ENCODE assay signal across 8 cellular contexts in the genomic region with DNA sequence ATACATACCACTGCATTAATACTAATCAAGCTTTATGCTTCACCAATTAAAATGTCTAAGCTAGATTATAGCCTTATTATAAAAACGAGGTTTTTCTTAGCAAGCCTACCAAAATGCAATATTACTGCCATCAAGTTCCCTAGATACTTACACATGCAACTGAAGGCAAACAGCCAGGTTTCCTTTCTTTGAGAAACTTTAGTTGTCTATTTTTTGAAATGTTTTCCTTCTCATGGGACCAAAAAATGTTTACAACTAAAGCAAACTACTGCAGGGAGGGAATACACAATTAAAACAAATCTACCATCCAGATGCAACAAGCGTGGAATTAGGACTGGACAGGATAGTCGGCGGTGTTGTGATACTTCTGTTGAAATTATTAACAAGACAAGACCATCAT. TPM values are rescaled to one million over a fixed set of nuclear protein-coding genes. Genes with fewer than 3 reads are reported as not detected.
DNase-seq lines count a peak whose midpoint lies in the region; ATAC-seq, FAIRE-seq and TF ChIP-seq lines count a peak whose summit lies in the region.

No MANE protein-coding gene starts in this region.

- H3K36me3 Mint-ChIP-seq in activated T-cell treated with anti-CD3 and anti-CD28 coated beads, Interleukin-2, amount 50 U/mL, for 24 hours (ENCODE audit: low read depth), result peaks cover 52% of the 10 kb centered on the region
- peaks cover 5% of the 10 kb centered on the region for H3K36me3 Mint-ChIP-seq in astrocyte (ENCODE audit: low read depth, unreplicated experiment)

- H3K4me3 ChIP-seq in astrocyte (ENCODE audit: insufficient read depth, low read depth, low read length) (peak overlapping the region; percentile 84), left lung (peak overlapping the region in 1 of 2 donors; percentile 78), tibial artery (peak overlapping the region; percentile 88 to 89)

- no peaks in the 10 kb centered on the region for H3K27me3 ChIP-seq in astrocyte (ENCODE audit: insufficient read depth, low read length)
- H3K27me3 ChIP-seq in left lung, result no peaks in the 10 kb centered on the region
- no peaks in the 10 kb centered on the region for H3K27me3 ChIP-seq in tibial artery

- peak overlapping the region; percentile 96 for H3K4me2 ChIP-seq in astrocyte (ENCODE audit: low read length)

- H3K9me3 ChIP-seq in astrocyte (ENCODE audit: insufficient read depth, low read depth, low read length) (no peaks in the 10 kb centered on the region), left lung (no peaks in the 10 kb centered on the region), tibial artery (no peaks in the 10 kb centered on the region)

- H3K4me3 Mint-ChIP-seq in activated T-cell treated with anti-CD3 and anti-CD28 coated beads, Interleukin-2, amount 50 U/mL, for 24 hours, result peak overlapping the region; percentile 97
- H3K4me3 Mint-ChIP-seq in astrocyte (ENCODE audit: unreplicated experiment), result peak overlapping the region; percentile 99

- peaks cover 68% of the 10 kb centered on the region for H3K79me2 ChIP-seq in astrocyte (ENCODE audit: insufficient read depth, low read length)

- H3K9me3 Mint-ChIP-seq in activated T-cell treated with anti-CD3 and anti-CD28 coated beads, Interleukin-2, amount 50 U/mL, for 24 hours, result no peaks in the 10 kb centered on the region
- no peaks in the 10 kb centered on the region for H3K9me3 Mint-ChIP-seq in astrocyte (ENCODE audit: unreplicated experiment)

- H2AFZ ChIP-seq in astrocyte (ENCODE audit: low read depth, low read length), result no peak overlapping the region

- ATAC-seq in left lung (no peak), HG03439 (IDR thresholded peaks at IDR 0.05; ENCODE audit: unreplicated experiment) (no peak), GM19328 (IDR thresholded peaks at IDR 0.05; ENCODE audit: unreplicated experiment) (no peak)

- H3K36me3 ChIP-seq in astrocyte (ENCODE audit: insufficient read depth, low read length), result no peaks in the 10 kb centered on the region
- no peaks in the 10 kb centered on the region for H3K36me3 ChIP-seq in left lung
- H3K36me3 ChIP-seq in tibial artery, result no peaks in the 10 kb centered on the region

- intact Hi-C loops in left lung (cut with DNase I) (no loop called here), tibial artery (cut with DNase I; ENCODE audit: low total_unique reads) (no loop called here)

- no peak for FAIRE-seq in astrocyte (lab: Jason Lieb, UNC)

- H3K9ac ChIP-seq in astrocyte (ENCODE audit: low read length), result peak overlapping the region; percentile 100

- DNase-seq in activated T-cell treated with anti-CD3 and anti-CD28 coated beads, Interleukin-2, amount 50 U/mL, for 24 hours, result no peak
- DNase-seq in activated T-cell treated with anti-CD3 and anti-CD28 coated beads for 4 hours (no peak), astrocyte (ENCODE audit: low read depth) (no peak), left lung (no peak), tibial artery (no peak)
- no peak for DNase-seq in stimulated activated CD4-positive, alpha-beta T cell treated with anti-CD3 and anti-CD28 coated beads, Interleukin-15, amount 100 ng/mL, for 24 hours

- H3K27me3 Mint-ChIP-seq in activated T-cell treated with anti-CD3 and anti-CD28 coated beads, Interleukin-2, amount 50 U/mL, for 24 hours, result no peaks in the 10 kb centered on the region
- H3K27me3 Mint-ChIP-seq in astrocyte (ENCODE audit: low read depth, unreplicated experiment), result no peaks in the 10 kb centered on the region

- no peak for TF ChIP-seq CTCF in astrocyte (IDR thresholded peaks at IDR 0.05; ENCODE audit: insufficient read depth, low read depth, low read length)
- TF ChIP-seq CTCF in left lung (IDR thresholded peaks at IDR 0.05), result no peak
- TF ChIP-seq CTCF in tibial artery (IDR thresholded peaks at IDR 0.05), result no peak

- H3K4me1 Mint-ChIP-seq in activated T-cell treated with anti-CD3 and anti-CD28 coated beads, Interleukin-2, amount 50 U/mL, for 24 hours (ENCODE audit: low read depth), result peaks cover 70% of the 10 kb centered on the region
- peaks cover 37% of the 10 kb centered on the region for H3K4me1 Mint-ChIP-seq in astrocyte (ENCODE audit: low read depth, unreplicated experiment)

- peak overlapping the region; percentile 100 for H3K27ac Mint-ChIP-seq in activated T-cell treated with anti-CD3 and anti-CD28 coated beads, Interleukin-2, amount 50 U/mL, for 24 hours
- peak overlapping the region; percentile 97 for H3K27ac Mint-ChIP-seq in astrocyte (ENCODE audit: unreplicated experiment)

- H3K27ac ChIP-seq in astrocyte (ENCODE audit: low read depth, low read length) (peak overlapping the region; percentile 100), left lung (peak overlapping the region; percentile 99 to 100), tibial artery (peak overlapping the region; percentile 99 to 100)

- peaks cover 6% of the 10 kb centered on the region for H3K4me1 ChIP-seq in astrocyte (ENCODE audit: insufficient read depth, low read length)
- peaks cover 15 to 60% of the 10 kb centered on the region in 2 donors for H3K4me1 ChIP-seq in left lung
- peaks cover 0 to 61% (median 19%) of the 10 kb centered on the region in 4 donors for H3K4me1 ChIP-seq in tibial artery

- H4K20me1 ChIP-seq in astrocyte (ENCODE audit: insufficient read depth, low read length), result peaks cover 56% of the 10 kb centered on the region

RNA-seq across cellular contexts. Expression of a gene that starts 1.3 kb away (rescaled TPM):
- total RNA-seq in astrocyte, result 65.5 and 76.5 TPM in 2 replicates
- total RNA-seq in left lung, result 10 to 100 TPM; 52.6 to 53.5 TPM
